In genomic region chr18:13871701-13872100, GRCh38 we compare ENCODE assay signal across 14 cellular contexts. TPM values are rescaled to one million over a fixed set of nuclear protein-coding genes. Genes with fewer than 3 reads are reported as not detected.
DNase-seq lines count a peak whose midpoint lies in the region; ATAC-seq, FAIRE-seq and TF ChIP-seq lines count a peak whose summit lies in the region.
"Had no signal": no experiment of that assay in that cellular context is flagged by ENCODE, and none has a peak within 500 bp of the region (broad histone marks: within the 10 kb centered on the region; RNA-seq: fewer than 3 reads in every experiment).

No MANE protein-coding gene starts in this region.

- peak; percentile 35 for FAIRE-seq in urothelium cell line (lab: Jason Lieb, UNC)

- H3K27me3 ChIP-seq in GM23338 (ENCODE audit: insufficient read depth), result peaks cover 45% of the 10 kb centered on the region

- H3K4me1 Mint-ChIP-seq in GM23338, result peaks cover 14% of the 10 kb centered on the region

- H3K4me1 ChIP-seq in GM23338 (ENCODE audit: insufficient read depth), result peaks cover 14% of the 10 kb centered on the region; the same call in 1 of the 2 replicates

- DNase-seq in D341Med (ENCODE audit: low spot score) (peak; percentile 48), GM23338 (ENCODE audit: low spot score) (peak; percentile 36), cerebellum (ENCODE audit: low spot score) (peak; percentile 79), urothelium cell line (ENCODE audit: low spot score) (no peak), occipital lobe (lab: John Stamatoyannopoulos, UW) (no peak)
- DNase-seq: 8988T; Calu3; CD4-positive, alpha-beta T cell; DND-41; GOT3 had no signal

- H3K27me3 Mint-ChIP-seq in GM23338 (ENCODE audit: insufficient read depth, low read depth, poor library complexity), result peaks cover 25% of the 10 kb centered on the region

- H3K27ac Mint-ChIP-seq in GM23338, result no peak overlapping the region
- H3K27ac Mint-ChIP-seq: CD4-positive, alpha-beta T cell had no signal

- peak overlapping the region; percentile 92 for H2AFZ ChIP-seq in GM23338

- H4K20me1 ChIP-seq in GM23338 (replicated peaks; ENCODE audit: insufficient read depth), result no peaks in the 10 kb centered on the region

- H3K9me3 Mint-ChIP-seq in GM23338, result no peaks in the 10 kb centered on the region
- H3K9me3 Mint-ChIP-seq: CD4-positive, alpha-beta T cell had no signal

- H3K9me2 ChIP-seq in GM23338 (ENCODE audit: insufficient read depth), result no peaks in the 10 kb centered on the region

- H3K4me3 Mint-ChIP-seq in GM23338, result no peak overlapping the region
- H3K4me3 Mint-ChIP-seq: CD4-positive, alpha-beta T cell had no signal

- ATAC-seq in GM23338 (peak; percentile 37), GM19455 (IDR thresholded peaks at IDR 0.05; ENCODE audit: unreplicated experiment) (no peak), GM21786 (IDR thresholded peaks at IDR 0.05; ENCODE audit: unreplicated experiment) (no peak)
- ATAC-seq: HCT116 had no signal

- TF ChIP-seq CTCF in GM23338 (conservative IDR thresholded peaks at IDR 0.05; ENCODE audit: low read depth in 2 of 2), result 0 out of 4 replicates have a peak, but pooled peaks of 1 of the 2 experiments have one; percentile 31

- H3K4me2 ChIP-seq in GM23338, result no peak overlapping the region

- H3K4me3 ChIP-seq in GM23338, result no peak overlapping the region

- H3K36me3 Mint-ChIP-seq in GM23338 (ENCODE audit: low read depth), result no peaks in the 10 kb centered on the region

- H3K27ac ChIP-seq in GM23338 (ENCODE audit: low read depth), result no peak overlapping the region
- H3K27ac ChIP-seq: HL-60 had no signal

- H3F3A ChIP-seq in GM23338 (replicated peaks; ENCODE audit: low read depth), result no peaks in the 10 kb centered on the region

- H3K79me2 ChIP-seq in GM23338 (replicated peaks; ENCODE audit: insufficient read depth), result no peaks in the 10 kb centered on the region

- H3K36me3 ChIP-seq in GM23338 (ENCODE audit: insufficient read depth), result no peaks in the 10 kb centered on the region

TF ChIP-seq in GM23338, 12 proteins besides CTCF, POLR2A, EP300 and RAD21:
- TF ChIP-seq NANOG (IDR thresholded peaks at IDR 0.05; ENCODE audit: borderline replicate concordance), result no peak
- TF ChIP-seq CREB1 (CRISPR knock-in tag; IDR thresholded peaks at IDR 0.05; ENCODE audit: low read depth), result no peak
- TF ChIP-seq JUNB (IDR thresholded peaks at IDR 0.05; ENCODE audit: unreplicated experiment), result no peak
- no peak for TF ChIP-seq ETS1 (IDR thresholded peaks at IDR 0.05)
- TF ChIP-seq ZNF114 (CRISPR knock-in tag; IDR thresholded peaks at IDR 0.05), result no peak
- TF ChIP-seq ZNF462 (CRISPR knock-in tag; IDR thresholded peaks at IDR 0.05), result no peak
- TF ChIP-seq EZH2 (IDR thresholded peaks at IDR 0.05; ENCODE audit: low read depth, unreplicated experiment), result no peak
- no peak for TF ChIP-seq POLR2AphosphoS5 (IDR thresholded peaks at IDR 0.05; ENCODE audit: low read depth)

RNA-seq across cellular contexts. Expression of gene MC2R, which starts 43.6 kb away (rescaled TPM):
- total RNA-seq in GM23338 (2014; rRNA removed; shearing (Covaris generic)), result not detected in 2 replicates
- polyA plus RNA-seq in GM23338 (2016; fragmentation: Nextera tagmentation; extraction: Ambion mirVana), result not detected in 2 replicates
- not detected for total RNA-seq in cerebellum
- total RNA-seq in occipital lobe, result not detected
- total RNA-seq: Calu3; CD4-positive, alpha-beta T cell had no signal

RNA-seq across cellular contexts. Expression of gene MC5R, which starts 47.8 kb away (rescaled TPM):
- 0.54 TPM in 1 of 2 replicates, not detected in the other for total RNA-seq in GM23338 (2014; rRNA removed; shearing (Covaris generic))
- 0.11 and 0.21 TPM in 2 replicates for polyA plus RNA-seq in GM23338 (2016; fragmentation: Nextera tagmentation; extraction: Ambion mirVana)
- 3.4 TPM for total RNA-seq in cerebellum
- 2.2 TPM for total RNA-seq in occipital lobe
- total RNA-seq: Calu3; CD4-positive, alpha-beta T cell had no signal

Comparison
In these comparisons a context has a peak if more than half of its experiments do, and no peak if none do; other contexts are left out.
1. DNase-seq: peak in D341Med (single experiment), GM23338 (single experiment) and cerebellum (single experiment); none in urothelium cell line (single experiment) and occipital lobe (single experiment).